ENCODE assay signal across 9 cellular contexts in the genomic region with DNA sequence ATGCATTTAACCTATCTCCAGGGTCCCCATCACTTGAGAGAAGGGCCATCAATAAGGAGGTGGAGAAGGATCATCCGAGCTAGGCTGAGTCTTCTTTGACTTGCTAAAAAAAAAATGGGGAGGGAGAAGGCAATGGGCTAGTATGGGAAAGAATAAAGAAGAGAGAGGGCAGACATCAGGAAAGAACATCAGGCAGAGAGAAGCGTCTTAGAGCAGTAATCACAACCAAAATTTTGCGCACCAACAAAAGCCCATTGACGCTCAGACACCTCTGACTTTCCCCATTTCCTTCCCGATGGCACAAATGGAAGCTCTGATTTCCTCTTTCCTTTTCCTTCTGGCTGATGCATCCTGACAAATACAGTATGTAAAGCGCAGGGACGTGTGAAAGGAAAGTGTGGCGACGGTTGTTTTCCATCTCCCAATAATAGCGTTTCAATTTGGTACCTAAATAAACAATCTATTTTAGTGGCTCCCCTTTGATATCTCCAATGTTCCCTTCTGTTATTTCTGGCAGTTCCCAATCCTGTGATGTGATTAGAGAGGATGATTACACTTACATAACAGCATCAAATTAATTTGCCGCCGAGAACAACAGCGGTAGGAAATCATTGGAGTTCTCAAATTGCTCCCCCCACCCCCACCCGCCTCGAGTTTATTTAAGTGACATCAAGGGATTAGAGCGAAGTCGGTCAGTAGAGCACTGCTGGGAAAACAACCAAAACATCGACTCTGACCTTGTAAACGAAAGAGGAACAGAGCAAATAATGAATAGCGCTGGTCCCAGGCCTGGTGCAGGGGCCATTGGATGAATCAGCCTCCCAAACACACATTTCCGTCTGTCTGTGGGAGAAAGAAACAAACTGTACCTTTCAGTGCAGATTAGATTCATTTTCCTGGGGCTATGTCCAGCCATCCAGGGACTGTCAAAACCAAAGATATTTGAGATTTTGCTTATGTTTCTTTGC.
A peak's percentile ranks its signal among the peaks of the same experiment; 100 is the strongest.
DNase-seq lines count a peak whose midpoint lies in the region; ATAC-seq and TF ChIP-seq lines count a peak whose summit lies in the region.
"Had no signal": no experiment of that assay in that cellular context is flagged by ENCODE, and none has a peak within 500 bp of the region (broad histone marks: within the 10 kb centered on the region; RNA-seq: fewer than 3 reads in every experiment).

No MANE protein-coding gene starts in this region.

- peaks cover 15% of the 10 kb centered on the region for H3K4me1 ChIP-seq in psoas muscle
- no peaks in the 10 kb centered on the region for H3K4me1 ChIP-seq in CD8-positive, alpha-beta T cell (ENCODE audit: insufficient read depth, low read length)

- CTCF ChIA-PET in CD8-positive, alpha-beta T cell (lab: Charles Lee): no interaction called here

- H3K27ac ChIP-seq in psoas muscle: peak overlapping the region; percentile 72
- H3K27ac ChIP-seq in CD8-positive, alpha-beta T cell (ENCODE audit: low read depth, low read length): no peak overlapping the region

- H3K27ac Mint-ChIP-seq in stimulated activated naive CD8-positive, alpha-beta T cell treated with anti-CD3 and anti-CD28 coated beads, Interleukin-15, amount 100 ng/mL, for 72 hours: no peak overlapping the region
- no peak overlapping the region for H3K27ac Mint-ChIP-seq in CD8-positive, alpha-beta T cell

- peak; percentile 77 for DNase-seq in DMS53 (lab: John Stamatoyannopoulos, UW)
- peak; percentile 62 to 75 for DNase-seq in foreskin fibroblast
- peak; percentile 27 to 57 for DNase-seq in psoas muscle
- no peak for DNase-seq in GOT3 (lab: John Stamatoyannopoulos, UW)
- DNase-seq in stimulated activated naive CD8-positive, alpha-beta T cell treated with anti-CD3 and anti-CD28 coated beads, Interleukin-15, amount 100 ng/mL, for 72 hours: no peak
- DNase-seq in CD8-positive, alpha-beta T cell: no peak
- DNase-seq: NCI-H187 treated with DMSO at 0.1 percent for 48 hours had no signal

- H3K36me3 ChIP-seq in psoas muscle (ENCODE audit: insufficient read depth in 1 of 2, low read depth in 1 of 2): no peaks in the 10 kb centered on the region
- no peaks in the 10 kb centered on the region for H3K36me3 ChIP-seq in CD8-positive, alpha-beta T cell (ENCODE audit: insufficient read depth, low read length)

- no peaks in the 10 kb centered on the region for H3K9me3 ChIP-seq in psoas muscle
- H3K9me3 ChIP-seq in CD8-positive, alpha-beta T cell (ENCODE audit: low read length): no peaks in the 10 kb centered on the region

- TF ChIP-seq CTCF in foreskin fibroblast (IDR thresholded peaks at IDR 0.05; ENCODE audit: low read depth, low read length): no peak
- no peak for TF ChIP-seq CTCF in psoas muscle (IDR thresholded peaks at IDR 0.05)
- TF ChIP-seq CTCF in CD8-positive, alpha-beta T cell (IDR thresholded peaks at IDR 0.05): no peak

- POLR2A ChIA-PET in CD8-positive, alpha-beta T cell (lab: Charles Lee): interaction anchor here (1.2 to 1.3 kb wide), 2 partner anchors 8 to 9 kb away, joined by 3 to 4 read pairs; no protein-coding TSS in a partner anchor

- peak overlapping the region in 1 of 2 donors; percentile 13 for H3K4me3 ChIP-seq in foreskin fibroblast (ENCODE audit: low read depth in 1 of 2, low read length in 2 of 2)
- peak overlapping the region; percentile 52 for H3K4me3 ChIP-seq in psoas muscle
- no peak overlapping the region for H3K4me3 ChIP-seq in CD8-positive, alpha-beta T cell (ENCODE audit: low read depth, low read length)

- no peaks in the 10 kb centered on the region for H3K4me1 Mint-ChIP-seq in stimulated activated naive CD8-positive, alpha-beta T cell treated with anti-CD3 and anti-CD28 coated beads, Interleukin-15, amount 100 ng/mL, for 72 hours
- no peaks in the 10 kb centered on the region for H3K4me1 Mint-ChIP-seq in CD8-positive, alpha-beta T cell (ENCODE audit: low read depth)

- H3K27me3 ChIP-seq in psoas muscle (ENCODE audit: insufficient read depth in 3 of 3, low read length in 2 of 3): no peaks in the 10 kb centered on the region
- no peaks in the 10 kb centered on the region for H3K27me3 ChIP-seq in CD8-positive, alpha-beta T cell (ENCODE audit: insufficient read depth, low read length)

- H3K4me3 Mint-ChIP-seq in stimulated activated naive CD8-positive, alpha-beta T cell treated with anti-CD3 and anti-CD28 coated beads, Interleukin-15, amount 100 ng/mL, for 72 hours: no peak overlapping the region
- no peak overlapping the region for H3K4me3 Mint-ChIP-seq in CD8-positive, alpha-beta T cell

- ATAC-seq in SK-N-SH treated with all-trans-retinoic acid at 6 μM for 48 hours (peak; percentile 82), psoas muscle (peak; percentile 77 to 92 (median 85)), HG03135 (IDR thresholded peaks at IDR 0.05; ENCODE audit: unreplicated experiment) (no peak)
- ATAC-seq in stimulated activated naive CD8-positive, alpha-beta T cell treated with anti-CD3 and anti-CD28 coated beads, Interleukin-15, amount 100 ng/mL, for 72 hours: no peak
- ATAC-seq in CD8-positive, alpha-beta T cell: no peak

- 12 to 18% (median 13%) methylated on average over 21 of the region's 21 CpGs for WGBS in psoas muscle, 3 donors

- H3K27me3 Mint-ChIP-seq in stimulated activated naive CD8-positive, alpha-beta T cell treated with anti-CD3 and anti-CD28 coated beads, Interleukin-15, amount 100 ng/mL, for 72 hours: no peaks in the 10 kb centered on the region
- no peaks in the 10 kb centered on the region for H3K27me3 Mint-ChIP-seq in CD8-positive, alpha-beta T cell (ENCODE audit: low read depth)

- H3K36me3 Mint-ChIP-seq in CD8-positive, alpha-beta T cell: no peaks in the 10 kb centered on the region

- intact Hi-C loops in psoas muscle (cut with DNase I): loop anchor here in 1 of 2 donors (10.0 kb wide), 1 partner anchor 147 kb away; no protein-coding TSS in a partner anchor
- intact Hi-C loops in CD8-positive, alpha-beta T cell (cut with DNase I, micrococcal nuclease): no loop called here

- peaks cover 0 to 2% of the 10 kb centered on the region in 2 donors for H3K9me3 Mint-ChIP-seq in stimulated activated naive CD8-positive, alpha-beta T cell treated with anti-CD3 and anti-CD28 coated beads, Interleukin-15, amount 100 ng/mL, for 72 hours
- H3K9me3 Mint-ChIP-seq in CD8-positive, alpha-beta T cell: no peaks in the 10 kb centered on the region

TF ChIP-seq in SK-N-SH treated with all-trans-retinoic acid at 6 μM for 48 hours, 23 proteins besides CTCF, POLR2A, EP300 and RAD21:
- no peak for TF ChIP-seq TOX (CRISPR knock-in tag; IDR thresholded peaks at IDR 0.05; ENCODE audit: borderline replicate concordance)
- TF ChIP-seq, protein P1, sequence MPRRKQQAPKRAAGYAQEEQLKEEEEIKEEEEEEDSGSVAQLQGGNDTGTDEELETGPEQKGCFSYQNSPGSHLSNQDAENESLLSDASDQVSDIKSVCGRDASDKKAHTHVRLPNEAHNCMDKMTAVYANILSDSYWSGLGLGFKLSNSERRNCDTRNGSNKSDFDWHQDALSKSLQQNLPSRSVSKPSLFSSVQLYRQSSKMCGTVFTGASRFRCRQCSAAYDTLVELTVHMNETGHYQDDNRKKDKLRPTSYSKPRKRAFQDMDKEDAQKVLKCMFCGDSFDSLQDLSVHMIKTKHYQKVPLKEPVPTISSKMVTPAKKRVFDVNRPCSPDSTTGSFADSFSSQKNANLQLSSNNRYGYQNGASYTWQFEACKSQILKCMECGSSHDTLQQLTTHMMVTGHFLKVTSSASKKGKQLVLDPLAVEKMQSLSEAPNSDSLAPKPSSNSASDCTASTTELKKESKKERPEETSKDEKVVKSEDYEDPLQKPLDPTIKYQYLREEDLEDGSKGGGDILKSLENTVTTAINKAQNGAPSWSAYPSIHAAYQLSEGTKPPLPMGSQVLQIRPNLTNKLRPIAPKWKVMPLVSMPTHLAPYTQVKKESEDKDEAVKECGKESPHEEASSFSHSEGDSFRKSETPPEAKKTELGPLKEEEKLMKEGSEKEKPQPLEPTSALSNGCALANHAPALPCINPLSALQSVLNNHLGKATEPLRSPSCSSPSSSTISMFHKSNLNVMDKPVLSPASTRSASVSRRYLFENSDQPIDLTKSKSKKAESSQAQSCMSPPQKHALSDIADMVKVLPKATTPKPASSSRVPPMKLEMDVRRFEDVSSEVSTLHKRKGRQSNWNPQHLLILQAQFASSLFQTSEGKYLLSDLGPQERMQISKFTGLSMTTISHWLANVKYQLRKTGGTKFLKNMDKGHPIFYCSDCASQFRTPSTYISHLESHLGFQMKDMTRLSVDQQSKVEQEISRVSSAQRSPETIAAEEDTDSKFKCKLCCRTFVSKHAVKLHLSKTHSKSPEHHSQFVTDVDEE (CRISPR knock-in tag; IDR thresholded peaks at IDR 0.05): no peak
- TF ChIP-seq ARNTL (CRISPR knock-in tag; IDR thresholded peaks at IDR 0.05; ENCODE audit: borderline replicate concordance, low read depth): no peak
- TF ChIP-seq SNAI2 (CRISPR knock-in tag; IDR thresholded peaks at IDR 0.05): no peak
- TF ChIP-seq, protein P2, sequence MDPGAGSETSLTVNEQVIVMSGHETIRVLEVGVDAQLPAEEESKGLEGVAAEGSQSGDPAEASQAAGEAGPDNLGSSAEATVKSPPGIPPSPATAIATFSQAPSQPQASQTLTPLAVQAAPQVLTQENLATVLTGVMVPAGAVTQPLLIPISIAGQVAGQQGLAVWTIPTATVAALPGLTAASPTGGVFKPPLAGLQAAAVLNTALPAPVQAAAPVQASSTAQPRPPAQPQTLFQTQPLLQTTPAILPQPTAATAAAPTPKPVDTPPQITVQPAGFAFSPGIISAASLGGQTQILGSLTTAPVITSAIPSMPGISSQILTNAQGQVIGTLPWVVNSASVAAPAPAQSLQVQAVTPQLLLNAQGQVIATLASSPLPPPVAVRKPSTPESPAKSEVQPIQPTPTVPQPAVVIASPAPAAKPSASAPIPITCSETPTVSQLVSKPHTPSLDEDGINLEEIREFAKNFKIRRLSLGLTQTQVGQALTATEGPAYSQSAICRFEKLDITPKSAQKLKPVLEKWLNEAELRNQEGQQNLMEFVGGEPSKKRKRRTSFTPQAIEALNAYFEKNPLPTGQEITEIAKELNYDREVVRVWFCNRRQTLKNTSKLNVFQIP (CRISPR knock-in tag; IDR thresholded peaks at IDR 0.05; ENCODE audit: borderline replicate concordance, low read depth): no peak
- TF ChIP-seq ESRRG (CRISPR knock-in tag; IDR thresholded peaks at IDR 0.05): no peak
- TF ChIP-seq ZNF565 (CRISPR knock-in tag; conservative IDR thresholded peaks at IDR 0.05; ENCODE audit: low read depth): no peak

Comparison
In these comparisons a context has a peak if more than half of its experiments do, and no peak if none do; other contexts are left out.
1. DNase-seq: peak in DMS53 (single experiment), foreskin fibroblast (2 of 2) and psoas muscle (2 of 2); none in GOT3 (single experiment), stimulated activated naive CD8-positive, alpha-beta T cell treated with anti-CD3 and anti-CD28 coated beads, Interleukin-15, amount 100 ng/mL, for 72 hours (0 of 2) and CD8-positive, alpha-beta T cell (0 of 7).
2. ATAC-seq: peak in SK-N-SH treated with all-trans-retinoic acid at 6 μM for 48 hours (single experiment) and psoas muscle (4 of 4); none in stimulated activated naive CD8-positive, alpha-beta T cell treated with anti-CD3 and anti-CD28 coated beads, Interleukin-15, amount 100 ng/mL, for 72 hours (single experiment), CD8-positive, alpha-beta T cell (single experiment) and HG03135 (single experiment).